In genomic region chr11:50174975-50175374, GRCh38 we compare ENCODE assay signal across 16 cellular contexts.
DNase-seq lines count a peak whose midpoint lies in the region; ATAC-seq, FAIRE-seq and TF ChIP-seq lines count a peak whose summit lies in the region.
"Had no signal": no experiment of that assay in that cellular context is flagged by ENCODE, and none has a peak within 500 bp of the region (broad histone marks: within the 10 kb centered on the region; RNA-seq: fewer than 3 reads in every experiment).

No MANE protein-coding gene starts in this region.

- H3K4me3 ChIP-seq in HepG2 (replicated peaks in 1 of 3; ENCODE audit: insufficient read depth in 1 of 3, low read depth in 2 of 3, low read length in 3 of 3) (no peak overlapping the region), right lobe of liver (no peak overlapping the region)
- H3K4me3 ChIP-seq: BLaER1, GM12878 had no signal

- H3K36me3 ChIP-seq in HepG2 (replicated peaks in 1 of 2; ENCODE audit: control insufficient read depth in 1 of 2, insufficient read depth in 2 of 2, low read length in 2 of 2) (no peaks in the 10 kb centered on the region), right lobe of liver (no peaks in the 10 kb centered on the region)
- H3K36me3 ChIP-seq: BLaER1 had no signal

- peak; percentile 22 for DNase-seq in NOMO-1 treated with DMSO at 0.1 percent for 48 hours (lab: John Stamatoyannopoulos, UW; ENCODE audit: unreplicated experiment)
- no peak for DNase-seq in NOMO-1 treated with dmso at 0.1 percent for 144 hours (lab: John Stamatoyannopoulos, UW; ENCODE audit: unreplicated experiment)
- no peak for DNase-seq in HepG2 (ENCODE audit: low spot score)
- DNase-seq in right lobe of liver = no peak
- DNase-seq in activated CD4-positive, alpha-beta T cell treated with anti-CD3 and anti-CD28 coated beads, Interleukin-2, amount 50 U/mL, for 1 hour = no peak
- no peak for DNase-seq in NCI-H2107 treated with DMSO at 0.1 percent for 48 hours (lab: John Stamatoyannopoulos, UW; ENCODE audit: unreplicated experiment)
- DNase-seq in EL = no peak
- DNase-seq: CD4-positive, alpha-beta memory T cell; DMS153; DMS79; H9 had no signal

- no peak overlapping the region for H3K4me2 ChIP-seq in HepG2 (ENCODE audit: low read depth, low read length)
- H3K4me2 ChIP-seq: BLaER1 had no signal

- no peak overlapping the region for H2AFZ ChIP-seq in HepG2 (ENCODE audit: low read length)

- H3K79me2 ChIP-seq in HepG2 (ENCODE audit: insufficient read depth, low read length) = no peaks in the 10 kb centered on the region

- POLR2A ChIA-PET in HepG2 (lab: Yijun Ruan, JAX) = no interaction called here

- H3K27me3 ChIP-seq in HepG2 (ENCODE audit: control insufficient read depth in 1 of 2, insufficient read depth in 2 of 2, low read length in 2 of 2) = no peaks in the 10 kb centered on the region
- no peaks in the 10 kb centered on the region for H3K27me3 ChIP-seq in right lobe of liver
- H3K27me3 ChIP-seq: BLaER1 had no signal

- TF ChIP-seq RAD21 in HepG2 (CRISPR knock-in tag; IDR thresholded peaks at IDR 0.05) = no peak

- FAIRE-seq in HepG2 (lab: Jason Lieb, UNC) = no peak
- FAIRE-seq: GM12878, H1 had no signal

- CTCF ChIA-PET in HepG2 (lab: Yijun Ruan, JAX; ENCODE audit: low intra/inter-chr PET ratio, low total read pairs) = no interaction called here

- H4K20me1 ChIP-seq in HepG2 (ENCODE audit: insufficient read depth, low read length) = no peaks in the 10 kb centered on the region
- H4K20me1 ChIP-seq: BLaER1 had no signal

- in situ Hi-C loops in HepG2 (cut with HindIII; ENCODE audit: extremely low pct_ligation_motif_present, low pct_unique_long_range_greater_than_20kb) = no loop called here

- TF ChIP-seq EP300 in HepG2 (IDR thresholded peaks at IDR 0.05; ENCODE audit: low read depth in 2 of 2, low read length in 2 of 2) (no peak), HepG2 (CRISPR knock-in tag; IDR thresholded peaks at IDR 0.05; ENCODE audit: borderline replicate concordance) (no peak)

- no peaks in the 10 kb centered on the region for H3K4me1 ChIP-seq in HepG2 (ENCODE audit: insufficient read depth, low read length)
- H3K4me1 ChIP-seq in right lobe of liver = no peaks in the 10 kb centered on the region
- H3K4me1 ChIP-seq: BLaER1 had no signal

- WGBS in HepG2 (ENCODE audit: low lambda C conversion rate) = 44% methylated on average over 1 of the region's 1 CpG
- WGBS in right lobe of liver (ENCODE audit: insufficient coverage, low coverage, low lambda C conversion rate, missing lambda C conversion rate) = 25% methylated on average over 1 of the region's 1 CpG

- H3K9me3 ChIP-seq in HepG2 (ENCODE audit: low read length) (peaks cover 31% of the 10 kb centered on the region), right lobe of liver (no peaks in the 10 kb centered on the region)
- H3K9me3 ChIP-seq: BLaER1 had no signal

- ATAC-seq in HepG2 (no peak), right lobe of liver (no peak)
- ATAC-seq: GM12878 had no signal

- BruUV-seq in HepG2 (replicated peaks; lab: Mats Ljungman, UMichigan) = no TSS peak

- H3K9ac ChIP-seq in HepG2 (ENCODE audit: insufficient read depth, low read depth, low read length) = no peak overlapping the region
- H3K9ac ChIP-seq: BLaER1 had no signal

- no peak for TF ChIP-seq CTCF in HepG2 (CRISPR knock-in tag; IDR thresholded peaks at IDR 0.05)
- TF ChIP-seq CTCF in right lobe of liver (IDR thresholded peaks at IDR 0.05) = no peak

- no peak overlapping the region for H3K27ac ChIP-seq in HepG2 (ENCODE audit: extremely low read length, insufficient read depth, low read length)
- H3K27ac ChIP-seq in right lobe of liver = no peak overlapping the region
- H3K27ac ChIP-seq in angular gyrus (ENCODE audit: low read depth, low read length) = peak overlapping the region; percentile 10
- H3K27ac ChIP-seq: 22Rv1, BLaER1 had no signal

- no peak for TF ChIP-seq POLR2A in HepG2 (IDR thresholded peaks at IDR 0.05; ENCODE audit: insufficient read depth in 1 of 2, low read depth in 2 of 2, low read length in 2 of 2)
- TF ChIP-seq POLR2A in right lobe of liver (IDR thresholded peaks at IDR 0.05) = no peak

- intact Hi-C loops in HepG2 (cut with micrococcal nuclease; ENCODE audit: unreplicated experiment) = no loop called here
- intact Hi-C loops in right lobe of liver (cut with DNase I) = no loop called here

TF ChIP-seq in HepG2, 621 proteins besides CTCF, POLR2A, EP300 and RAD21:
- TF ChIP-seq MAFK (conservative IDR thresholded peaks at IDR 0.05 in 1 of 2, IDR thresholded peaks at IDR 0.05 in 1 of 2; ENCODE audit: low read length in 2 of 2) (peak; percentile 90 to 93), BORCS8-MEF2B (CRISPR knock-in tag; IDR thresholded peaks at IDR 0.05) (no peak), ZXDC (CRISPR knock-in tag; IDR thresholded peaks at IDR 0.05) (no peak), MAFF (IDR thresholded peaks at IDR 0.05; ENCODE audit: low read depth, low read length) (peak; percentile 93)
